In the genomic region with DNA sequence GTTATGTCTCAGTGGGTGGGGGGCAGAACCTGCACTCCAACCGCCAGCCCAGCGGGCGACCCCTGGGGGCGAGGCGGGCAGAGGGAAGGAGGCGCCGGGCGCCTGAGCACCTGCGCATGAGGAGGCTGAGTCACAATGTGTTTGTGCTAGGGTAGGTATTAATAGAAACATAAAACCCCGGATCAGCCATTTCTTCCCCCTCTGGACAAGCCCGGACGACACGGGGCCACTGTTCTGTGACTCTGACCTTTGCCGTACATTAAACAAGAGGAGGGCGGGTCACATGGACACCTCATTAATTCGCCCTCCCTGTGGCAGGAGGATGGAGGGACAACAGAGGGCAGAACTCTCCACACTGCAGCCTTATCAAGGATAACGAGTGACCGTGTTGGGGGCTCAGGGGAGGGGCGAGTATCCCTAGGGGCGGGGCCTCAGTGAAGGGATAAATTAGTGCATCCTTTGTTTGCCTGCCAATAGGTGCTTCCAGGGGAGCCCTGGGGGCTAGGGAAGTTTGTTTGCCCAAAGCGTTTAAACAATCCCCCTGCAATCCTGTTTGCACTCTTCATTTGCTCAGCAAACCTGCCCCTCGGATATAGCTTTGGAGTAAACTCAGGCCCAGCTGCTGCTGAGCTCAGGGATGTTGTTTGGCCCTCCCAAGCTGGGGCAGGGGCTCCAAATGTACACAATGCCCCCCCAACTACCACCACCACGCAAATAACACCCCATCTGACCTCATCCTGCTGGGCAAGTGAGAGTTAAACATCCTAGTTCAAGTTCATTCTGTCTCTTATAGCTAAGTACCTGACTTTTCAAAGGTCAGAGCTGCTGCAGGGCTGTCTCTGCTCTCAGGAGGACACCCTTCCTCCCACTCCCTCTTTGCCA, we compare ENCODE assay signal across 1 cellular context.
TF ChIP-seq lines count a peak whose summit lies in the region.

No MANE protein-coding gene starts in this region.

TF ChIP-seq in HepG2, 621 proteins besides CTCF, POLR2A, EP300 and RAD21 (continued from another document and continues in another):
- TF ChIP-seq, protein P1, sequence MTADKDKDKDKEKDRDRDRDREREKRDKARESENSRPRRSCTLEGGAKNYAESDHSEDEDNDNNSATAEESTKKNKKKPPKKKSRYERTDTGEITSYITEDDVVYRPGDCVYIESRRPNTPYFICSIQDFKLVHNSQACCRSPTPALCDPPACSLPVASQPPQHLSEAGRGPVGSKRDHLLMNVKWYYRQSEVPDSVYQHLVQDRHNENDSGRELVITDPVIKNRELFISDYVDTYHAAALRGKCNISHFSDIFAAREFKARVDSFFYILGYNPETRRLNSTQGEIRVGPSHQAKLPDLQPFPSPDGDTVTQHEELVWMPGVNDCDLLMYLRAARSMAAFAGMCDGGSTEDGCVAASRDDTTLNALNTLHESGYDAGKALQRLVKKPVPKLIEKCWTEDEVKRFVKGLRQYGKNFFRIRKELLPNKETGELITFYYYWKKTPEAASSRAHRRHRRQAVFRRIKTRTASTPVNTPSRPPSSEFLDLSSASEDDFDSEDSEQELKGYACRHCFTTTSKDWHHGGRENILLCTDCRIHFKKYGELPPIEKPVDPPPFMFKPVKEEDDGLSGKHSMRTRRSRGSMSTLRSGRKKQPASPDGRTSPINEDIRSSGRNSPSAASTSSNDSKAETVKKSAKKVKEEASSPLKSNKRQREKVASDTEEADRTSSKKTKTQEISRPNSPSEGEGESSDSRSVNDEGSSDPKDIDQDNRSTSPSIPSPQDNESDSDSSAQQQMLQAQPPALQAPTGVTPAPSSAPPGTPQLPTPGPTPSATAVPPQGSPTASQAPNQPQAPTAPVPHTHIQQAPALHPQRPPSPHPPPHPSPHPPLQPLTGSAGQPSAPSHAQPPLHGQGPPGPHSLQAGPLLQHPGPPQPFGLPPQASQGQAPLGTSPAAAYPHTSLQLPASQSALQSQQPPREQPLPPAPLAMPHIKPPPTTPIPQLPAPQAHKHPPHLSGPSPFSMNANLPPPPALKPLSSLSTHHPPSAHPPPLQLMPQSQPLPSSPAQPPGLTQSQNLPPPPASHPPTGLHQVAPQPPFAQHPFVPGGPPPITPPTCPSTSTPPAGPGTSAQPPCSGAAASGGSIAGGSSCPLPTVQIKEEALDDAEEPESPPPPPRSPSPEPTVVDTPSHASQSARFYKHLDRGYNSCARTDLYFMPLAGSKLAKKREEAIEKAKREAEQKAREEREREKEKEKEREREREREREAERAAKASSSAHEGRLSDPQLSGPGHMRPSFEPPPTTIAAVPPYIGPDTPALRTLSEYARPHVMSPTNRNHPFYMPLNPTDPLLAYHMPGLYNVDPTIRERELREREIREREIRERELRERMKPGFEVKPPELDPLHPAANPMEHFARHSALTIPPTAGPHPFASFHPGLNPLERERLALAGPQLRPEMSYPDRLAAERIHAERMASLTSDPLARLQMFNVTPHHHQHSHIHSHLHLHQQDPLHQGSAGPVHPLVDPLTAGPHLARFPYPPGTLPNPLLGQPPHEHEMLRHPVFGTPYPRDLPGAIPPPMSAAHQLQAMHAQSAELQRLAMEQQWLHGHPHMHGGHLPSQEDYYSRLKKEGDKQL (CRISPR knock-in tag; IDR thresholded peaks at IDR 0.05; ENCODE audit: low read depth) = peak; percentile 98
- no peak for TF ChIP-seq ZNF7 (CRISPR knock-in tag; IDR thresholded peaks at IDR 0.05)
- no peak for TF ChIP-seq THYN1 (CRISPR knock-in tag; IDR thresholded peaks at IDR 0.05; ENCODE audit: borderline replicate concordance, low read depth)
- 0 out of 2 replicates have a peak, but pooled peaks have one; percentile 77 for TF ChIP-seq ZNF34 (CRISPR knock-in tag; IDR thresholded peaks at IDR 0.05; ENCODE audit: borderline replicate concordance)
- TF ChIP-seq, protein P2, sequence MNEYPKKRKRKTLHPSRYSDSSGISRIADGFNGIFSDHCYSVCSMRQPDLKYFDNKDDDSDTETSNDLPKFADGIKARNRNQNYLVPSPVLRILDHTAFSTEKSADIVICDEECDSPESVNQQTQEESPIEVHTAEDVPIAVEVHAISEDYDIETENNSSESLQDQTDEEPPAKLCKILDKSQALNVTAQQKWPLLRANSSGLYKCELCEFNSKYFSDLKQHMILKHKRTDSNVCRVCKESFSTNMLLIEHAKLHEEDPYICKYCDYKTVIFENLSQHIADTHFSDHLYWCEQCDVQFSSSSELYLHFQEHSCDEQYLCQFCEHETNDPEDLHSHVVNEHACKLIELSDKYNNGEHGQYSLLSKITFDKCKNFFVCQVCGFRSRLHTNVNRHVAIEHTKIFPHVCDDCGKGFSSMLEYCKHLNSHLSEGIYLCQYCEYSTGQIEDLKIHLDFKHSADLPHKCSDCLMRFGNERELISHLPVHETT (CRISPR knock-in tag; conservative IDR thresholded peaks at IDR 0.05) = no peak
- TF ChIP-seq, protein P3, sequence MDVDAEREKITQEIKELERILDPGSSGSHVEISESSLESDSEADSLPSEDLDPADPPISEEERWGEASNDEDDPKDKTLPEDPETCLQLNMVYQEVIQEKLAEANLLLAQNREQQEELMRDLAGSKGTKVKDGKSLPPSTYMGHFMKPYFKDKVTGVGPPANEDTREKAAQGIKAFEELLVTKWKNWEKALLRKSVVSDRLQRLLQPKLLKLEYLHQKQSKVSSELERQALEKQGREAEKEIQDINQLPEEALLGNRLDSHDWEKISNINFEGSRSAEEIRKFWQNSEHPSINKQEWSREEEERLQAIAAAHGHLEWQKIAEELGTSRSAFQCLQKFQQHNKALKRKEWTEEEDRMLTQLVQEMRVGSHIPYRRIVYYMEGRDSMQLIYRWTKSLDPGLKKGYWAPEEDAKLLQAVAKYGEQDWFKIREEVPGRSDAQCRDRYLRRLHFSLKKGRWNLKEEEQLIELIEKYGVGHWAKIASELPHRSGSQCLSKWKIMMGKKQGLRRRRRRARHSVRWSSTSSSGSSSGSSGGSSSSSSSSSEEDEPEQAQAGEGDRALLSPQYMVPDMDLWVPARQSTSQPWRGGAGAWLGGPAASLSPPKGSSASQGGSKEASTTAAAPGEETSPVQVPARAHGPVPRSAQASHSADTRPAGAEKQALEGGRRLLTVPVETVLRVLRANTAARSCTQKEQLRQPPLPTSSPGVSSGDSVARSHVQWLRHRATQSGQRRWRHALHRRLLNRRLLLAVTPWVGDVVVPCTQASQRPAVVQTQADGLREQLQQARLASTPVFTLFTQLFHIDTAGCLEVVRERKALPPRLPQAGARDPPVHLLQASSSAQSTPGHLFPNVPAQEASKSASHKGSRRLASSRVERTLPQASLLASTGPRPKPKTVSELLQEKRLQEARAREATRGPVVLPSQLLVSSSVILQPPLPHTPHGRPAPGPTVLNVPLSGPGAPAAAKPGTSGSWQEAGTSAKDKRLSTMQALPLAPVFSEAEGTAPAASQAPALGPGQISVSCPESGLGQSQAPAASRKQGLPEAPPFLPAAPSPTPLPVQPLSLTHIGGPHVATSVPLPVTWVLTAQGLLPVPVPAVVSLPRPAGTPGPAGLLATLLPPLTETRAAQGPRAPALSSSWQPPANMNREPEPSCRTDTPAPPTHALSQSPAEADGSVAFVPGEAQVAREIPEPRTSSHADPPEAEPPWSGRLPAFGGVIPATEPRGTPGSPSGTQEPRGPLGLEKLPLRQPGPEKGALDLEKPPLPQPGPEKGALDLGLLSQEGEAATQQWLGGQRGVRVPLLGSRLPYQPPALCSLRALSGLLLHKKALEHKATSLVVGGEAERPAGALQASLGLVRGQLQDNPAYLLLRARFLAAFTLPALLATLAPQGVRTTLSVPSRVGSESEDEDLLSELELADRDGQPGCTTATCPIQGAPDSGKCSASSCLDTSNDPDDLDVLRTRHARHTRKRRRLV (CRISPR knock-in tag; IDR thresholded peaks at IDR 0.05) = peak; percentile 80
- TF ChIP-seq, protein P4, sequence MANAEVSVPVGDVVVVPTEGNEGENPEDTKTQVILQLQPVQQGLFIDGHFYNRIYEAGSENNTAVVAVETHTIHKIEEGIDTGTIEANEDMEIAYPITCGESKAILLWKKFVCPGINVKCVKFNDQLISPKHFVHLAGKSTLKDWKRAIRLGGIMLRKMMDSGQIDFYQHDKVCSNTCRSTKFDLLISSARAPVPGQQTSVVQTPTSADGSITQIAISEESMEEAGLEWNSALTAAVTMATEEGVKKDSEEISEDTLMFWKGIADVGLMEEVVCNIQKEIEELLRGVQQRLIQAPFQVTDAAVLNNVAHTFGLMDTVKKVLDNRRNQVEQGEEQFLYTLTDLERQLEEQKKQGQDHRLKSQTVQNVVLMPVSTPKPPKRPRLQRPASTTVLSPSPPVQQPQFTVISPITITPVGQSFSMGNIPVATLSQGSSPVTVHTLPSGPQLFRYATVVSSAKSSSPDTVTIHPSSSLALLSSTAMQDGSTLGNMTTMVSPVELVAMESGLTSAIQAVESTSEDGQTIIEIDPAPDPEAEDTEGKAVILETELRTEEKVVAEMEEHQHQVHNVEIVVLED (CRISPR knock-in tag; IDR thresholded peaks at IDR 0.05; ENCODE audit: borderline replicate concordance) = peak; percentile 53; the same call in 1 of the 2 replicates
- TF ChIP-seq, protein P5, sequence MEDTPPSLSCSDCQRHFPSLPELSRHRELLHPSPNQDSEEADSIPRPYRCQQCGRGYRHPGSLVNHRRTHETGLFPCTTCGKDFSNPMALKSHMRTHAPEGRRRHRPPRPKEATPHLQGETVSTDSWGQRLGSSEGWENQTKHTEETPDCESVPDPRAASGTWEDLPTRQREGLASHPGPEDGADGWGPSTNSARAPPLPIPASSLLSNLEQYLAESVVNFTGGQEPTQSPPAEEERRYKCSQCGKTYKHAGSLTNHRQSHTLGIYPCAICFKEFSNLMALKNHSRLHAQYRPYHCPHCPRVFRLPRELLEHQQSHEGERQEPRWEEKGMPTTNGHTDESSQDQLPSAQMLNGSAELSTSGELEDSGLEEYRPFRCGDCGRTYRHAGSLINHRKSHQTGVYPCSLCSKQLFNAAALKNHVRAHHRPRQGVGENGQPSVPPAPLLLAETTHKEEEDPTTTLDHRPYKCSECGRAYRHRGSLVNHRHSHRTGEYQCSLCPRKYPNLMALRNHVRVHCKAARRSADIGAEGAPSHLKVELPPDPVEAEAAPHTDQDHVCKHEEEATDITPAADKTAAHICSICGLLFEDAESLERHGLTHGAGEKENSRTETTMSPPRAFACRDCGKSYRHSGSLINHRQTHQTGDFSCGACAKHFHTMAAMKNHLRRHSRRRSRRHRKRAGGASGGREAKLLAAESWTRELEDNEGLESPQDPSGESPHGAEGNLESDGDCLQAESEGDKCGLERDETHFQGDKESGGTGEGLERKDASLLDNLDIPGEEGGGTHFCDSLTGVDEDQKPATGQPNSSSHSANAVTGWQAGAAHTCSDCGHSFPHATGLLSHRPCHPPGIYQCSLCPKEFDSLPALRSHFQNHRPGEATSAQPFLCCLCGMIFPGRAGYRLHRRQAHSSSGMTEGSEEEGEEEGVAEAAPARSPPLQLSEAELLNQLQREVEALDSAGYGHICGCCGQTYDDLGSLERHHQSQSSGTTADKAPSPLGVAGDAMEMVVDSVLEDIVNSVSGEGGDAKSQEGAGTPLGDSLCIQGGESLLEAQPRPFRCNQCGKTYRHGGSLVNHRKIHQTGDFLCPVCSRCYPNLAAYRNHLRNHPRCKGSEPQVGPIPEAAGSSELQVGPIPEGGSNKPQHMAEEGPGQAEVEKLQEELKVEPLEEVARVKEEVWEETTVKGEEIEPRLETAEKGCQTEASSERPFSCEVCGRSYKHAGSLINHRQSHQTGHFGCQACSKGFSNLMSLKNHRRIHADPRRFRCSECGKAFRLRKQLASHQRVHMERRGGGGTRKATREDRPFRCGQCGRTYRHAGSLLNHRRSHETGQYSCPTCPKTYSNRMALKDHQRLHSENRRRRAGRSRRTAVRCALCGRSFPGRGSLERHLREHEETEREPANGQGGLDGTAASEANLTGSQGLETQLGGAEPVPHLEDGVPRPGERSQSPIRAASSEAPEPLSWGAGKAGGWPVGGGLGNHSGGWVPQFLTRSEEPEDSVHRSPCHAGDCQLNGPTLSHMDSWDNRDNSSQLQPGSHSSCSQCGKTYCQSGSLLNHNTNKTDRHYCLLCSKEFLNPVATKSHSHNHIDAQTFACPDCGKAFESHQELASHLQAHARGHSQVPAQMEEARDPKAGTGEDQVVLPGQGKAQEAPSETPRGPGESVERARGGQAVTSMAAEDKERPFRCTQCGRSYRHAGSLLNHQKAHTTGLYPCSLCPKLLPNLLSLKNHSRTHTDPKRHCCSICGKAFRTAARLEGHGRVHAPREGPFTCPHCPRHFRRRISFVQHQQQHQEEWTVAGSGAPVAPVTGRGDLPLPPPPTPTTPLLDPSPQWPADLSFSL (CRISPR knock-in tag; IDR thresholded peaks at IDR 0.05) = no peak
- TF ChIP-seq ZC3H13 (CRISPR knock-in tag; IDR thresholded peaks at IDR 0.05) = no peak
- TF ChIP-seq PCBP1 (IDR thresholded peaks at IDR 0.05; ENCODE audit: borderline replicate concordance, low read depth, low read length) = no peak
- TF ChIP-seq RBAK (CRISPR knock-in tag; IDR thresholded peaks at IDR 0.05) = no peak
- TF ChIP-seq, protein P6, sequence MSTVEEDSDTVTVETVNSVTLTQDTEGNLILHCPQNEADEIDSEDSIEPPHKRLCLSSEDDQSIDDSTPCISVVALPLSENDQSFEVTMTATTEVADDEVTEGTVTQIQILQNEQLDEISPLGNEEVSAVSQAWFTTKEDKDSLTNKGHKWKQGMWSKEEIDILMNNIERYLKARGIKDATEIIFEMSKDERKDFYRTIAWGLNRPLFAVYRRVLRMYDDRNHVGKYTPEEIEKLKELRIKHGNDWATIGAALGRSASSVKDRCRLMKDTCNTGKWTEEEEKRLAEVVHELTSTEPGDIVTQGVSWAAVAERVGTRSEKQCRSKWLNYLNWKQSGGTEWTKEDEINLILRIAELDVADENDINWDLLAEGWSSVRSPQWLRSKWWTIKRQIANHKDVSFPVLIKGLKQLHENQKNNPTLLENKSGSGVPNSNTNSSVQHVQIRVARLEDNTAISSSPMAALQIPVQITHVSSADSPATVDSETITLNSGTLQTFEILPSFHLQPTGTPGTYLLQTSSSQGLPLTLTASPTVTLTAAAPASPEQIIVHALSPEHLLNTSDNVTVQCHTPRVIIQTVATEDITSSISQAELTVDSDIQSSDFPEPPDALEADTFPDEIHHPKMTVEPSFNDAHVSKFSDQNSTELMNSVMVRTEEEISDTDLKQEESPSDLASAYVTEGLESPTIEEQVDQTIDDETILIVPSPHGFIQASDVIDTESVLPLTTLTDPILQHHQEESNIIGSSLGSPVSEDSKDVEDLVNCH (CRISPR knock-in tag; IDR thresholded peaks at IDR 0.05) = no peak
- no peak for TF ChIP-seq TEAD3 (CRISPR knock-in tag; optimal IDR thresholded peaks at IDR 0.05; ENCODE audit: borderline replicate concordance)
- TF ChIP-seq, protein P7, sequence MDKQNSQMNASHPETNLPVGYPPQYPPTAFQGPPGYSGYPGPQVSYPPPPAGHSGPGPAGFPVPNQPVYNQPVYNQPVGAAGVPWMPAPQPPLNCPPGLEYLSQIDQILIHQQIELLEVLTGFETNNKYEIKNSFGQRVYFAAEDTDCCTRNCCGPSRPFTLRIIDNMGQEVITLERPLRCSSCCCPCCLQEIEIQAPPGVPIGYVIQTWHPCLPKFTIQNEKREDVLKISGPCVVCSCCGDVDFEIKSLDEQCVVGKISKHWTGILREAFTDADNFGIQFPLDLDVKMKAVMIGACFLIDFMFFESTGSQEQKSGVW (CRISPR knock-in tag; IDR thresholded peaks at IDR 0.05; ENCODE audit: borderline replicate concordance) = no peak
- TF ChIP-seq NFYB (CRISPR knock-in tag; IDR thresholded peaks at IDR 0.05) = no peak
- TF ChIP-seq ZNF143 (CRISPR knock-in tag; IDR thresholded peaks at IDR 0.05) = 0 out of 2 replicates have a peak, but pooled peaks have one; percentile 20
- peak; percentile 44; the same call in 1 of the 2 replicates for TF ChIP-seq ELF3 (CRISPR knock-in tag; IDR thresholded peaks at IDR 0.05)
- TF ChIP-seq KDM5A (IDR thresholded peaks at IDR 0.05; ENCODE audit: borderline replicate concordance, low read length) = no peak
